24 cellular contexts compared by ENCODE assay signal in the genomic region with DNA sequence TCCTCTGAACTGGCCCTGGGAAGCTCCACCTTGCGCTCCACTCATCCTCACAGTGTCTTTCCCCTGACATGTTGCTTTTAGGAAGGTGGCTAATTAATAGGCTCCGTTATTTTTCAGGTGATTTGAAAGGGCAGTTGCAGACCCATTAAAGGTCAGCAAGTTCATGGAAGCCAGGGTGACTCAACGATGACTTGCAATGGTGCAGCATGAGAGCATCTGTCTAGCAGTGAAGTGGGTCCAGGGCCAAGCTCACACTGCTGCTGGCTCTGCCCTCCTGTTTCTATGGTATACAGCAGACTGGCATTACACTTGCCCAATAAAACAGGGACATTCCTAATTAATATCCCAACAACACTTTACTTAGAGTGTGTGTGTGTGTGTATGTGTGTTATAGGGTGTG.
"Had no signal": no experiment of that assay in that cellular context is flagged by ENCODE, and none has a peak within 500 bp of the region (broad histone marks: within the 10 kb centered on the region; RNA-seq: fewer than 3 reads in every experiment).

No MANE protein-coding gene starts in this region.

- H3K9me3 ChIP-seq: adrenal gland, body of pancreas, breast epithelium had no signal

- H3K36me3 ChIP-seq: adrenal gland, breast epithelium had no signal

- DNase-seq: activated CD4-positive, alpha-beta T cell treated with anti-CD3 and anti-CD28 coated beads for 36 hours; activated CD4-positive, alpha-beta T cell treated with anti-CD3 and anti-CD28 coated beads, Interleukin-2, amount 10 ng/mL, durations not matched to agents 7 days and 5 days; activated CD4-positive, alpha-beta T cell treated with anti-CD3 and anti-CD28 coated beads, Interleukin-2, amount 50 U/mL, for 48 hours; activated CD8-positive, alpha-beta T cell treated with anti-CD3 and anti-CD28 coated beads, Interleukin-2, amount 10 ng/mL, durations not matched to agents 7 days and 5 days; activated gamma-delta T cell; activated naive CD4-positive, alpha-beta T cell treated with Interleukin-2 at 50 U/mL for 16 hours; activated T-cell treated with anti-CD3 and anti-CD28 coated beads, Interleukin-2, amount 50 U/mL, for 24 hours; adrenal gland; body of pancreas; caudate nucleus; cerebellar nuclear complex; NCI-H1048; NCI-H1105 treated with DMSO at 0.1 percent for 48 hours; NCI-H1436; NCI-H1694; NCI-H1930; NCI-H2081 treated with DMSO at 0.1 percent for 48 hours; NCI-H226; NCI-H524 treated with DMSO at 0.1 percent for 48 hours; Right ventricle myocardium superior had no signal

- ATAC-seq: activated CD4-positive, alpha-beta T cell treated with anti-CD3 and anti-CD28 coated beads for 36 hours; activated CD4-positive, CD25-positive, alpha-beta regulatory T cell treated with anti-CD3 and anti-CD28 coated beads, Interleukin-2, amount 50 U/mL, for 24 hours; activated CD8-positive, alpha-beta T cell treated with anti-CD3 and anti-CD28 coated beads, Interleukin-2, amount 10 ng/mL, durations not matched to agents 7 days and 5 days; body of pancreas; Panc1; WTC11 had no signal

- H3K4me3 ChIP-seq: adrenal gland, body of pancreas, breast epithelium had no signal

- H3K27me3 ChIP-seq: adrenal gland, body of pancreas, breast epithelium had no signal

- H3K27ac ChIP-seq: adrenal gland, body of pancreas, breast epithelium had no signal
